In the genomic region with DNA sequence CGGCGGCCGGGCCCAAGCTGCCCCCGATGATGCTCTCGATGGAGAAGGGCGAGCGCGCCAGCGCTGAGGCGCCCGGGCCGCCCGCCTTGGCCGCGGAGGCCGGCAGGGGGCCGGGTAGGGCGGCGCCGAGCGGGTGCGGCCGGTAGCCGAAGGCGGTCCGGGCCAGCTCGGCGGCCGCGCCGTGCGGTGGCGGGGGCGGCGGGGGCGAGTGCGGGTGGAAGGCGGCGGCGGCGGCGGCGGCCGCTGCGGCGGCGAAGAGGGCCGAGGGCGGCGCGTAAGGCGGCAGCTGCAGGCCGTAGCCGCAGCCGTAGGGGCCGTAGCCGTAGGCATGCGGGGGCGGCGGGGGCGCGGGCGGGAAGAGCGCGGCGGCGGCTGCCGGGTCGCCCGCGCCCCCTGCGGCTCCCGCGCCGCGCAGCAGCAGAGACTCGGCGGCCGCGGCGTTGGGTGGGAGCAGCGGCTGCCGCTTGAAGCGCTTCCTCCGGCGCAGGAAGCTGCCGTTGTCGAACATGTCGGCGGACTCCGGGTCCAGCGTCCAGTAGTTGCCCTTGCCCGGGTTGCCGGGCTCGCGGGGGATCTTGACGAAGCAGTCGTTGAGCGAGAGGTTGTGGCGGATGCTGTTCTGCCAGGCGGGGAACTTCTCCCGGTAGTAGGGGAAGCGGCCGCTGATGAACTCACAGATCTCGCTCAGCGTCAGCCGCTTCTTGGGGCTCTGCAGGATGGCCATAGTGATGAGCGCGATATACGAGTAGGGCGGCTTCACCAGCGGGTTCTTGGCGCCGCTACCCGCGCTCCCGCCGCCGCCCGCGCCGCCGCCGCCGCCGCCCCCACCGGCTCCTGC, we compare ENCODE assay signal across 8 cellular contexts. TPM values are rescaled to one million over a fixed set of nuclear protein-coding genes. Genes with fewer than 3 reads are reported as not detected.
DNase-seq lines count a peak whose midpoint lies in the region; ATAC-seq, FAIRE-seq and TF ChIP-seq lines count a peak whose summit lies in the region.

No MANE protein-coding gene starts in this region.

- no peaks in the 10 kb centered on the region for H3K9me3 Mint-ChIP-seq in HFFc6

- dilution Hi-C loops in keratinocyte (cut with MboI; ENCODE audit: extremely low pct_ligation_motif_present, low sequenced_read_pairs), result no loop called here

- no peak overlapping the region for H3K9ac ChIP-seq in GM12878 (ENCODE audit: control insufficient read depth, insufficient read depth, low read length)
- peak overlapping the region; percentile 75 for H3K9ac ChIP-seq in keratinocyte (ENCODE audit: control insufficient read depth, extremely low read depth, insufficient read depth, low read length)

- FAIRE-seq in GM12878 (lab: Jason Lieb, UNC) (no peak), keratinocyte (lab: Jason Lieb, UNC) (no peak)

- peak; percentile 54 for ATAC-seq in GM12878

- peak overlapping the region; percentile 96 for H3K27ac Mint-ChIP-seq in HFFc6

- TF ChIP-seq EP300 in GM12878 (IDR thresholded peaks at IDR 0.05; ENCODE audit: borderline replicate concordance in 1 of 2, control insufficient read depth in 1 of 2, low read depth in 2 of 2, low read length in 2 of 2), result no peak

- BruUV-seq in GM12878 (replicated peaks; lab: Mats Ljungman, UMichigan), result no TSS peak

- H3K27me3 ChIP-seq in GM12878 (replicated peaks in 1 of 2; ENCODE audit: control insufficient read depth in 2 of 2, insufficient read depth in 2 of 2, low read length in 1 of 2) (peaks cover 15 to 36% of the 10 kb centered on the region in 2 experiments), keratinocyte (ENCODE audit: control insufficient read depth, extremely low read depth, insufficient read depth, low read length) (peaks cover 42% of the 10 kb centered on the region)

- peak overlapping the region; percentile 68; the same call in 1 of the 2 replicates for H3K4me2 ChIP-seq in GM12878 (ENCODE audit: control insufficient read depth, insufficient read depth)
- no peak overlapping the region for H3K4me2 ChIP-seq in keratinocyte (ENCODE audit: control insufficient read depth, extremely low read depth, insufficient read depth, low read depth, low read length)

- H4K20me1 ChIP-seq in GM12878 (ENCODE audit: control insufficient read depth, insufficient read depth), result no peaks in the 10 kb centered on the region
- no peaks in the 10 kb centered on the region for H4K20me1 ChIP-seq in keratinocyte (ENCODE audit: control insufficient read depth, extremely low read depth, insufficient read depth, low read length)

- POLR2A ChIA-PET in RWPE1 (lab: Yijun Ruan, JAX; ENCODE audit: low non-redundant PET) (interaction anchor here (1.6 to 2.2 kb wide), 2 partner anchors 51 to 231 kb away, joined by 3 to 13 read pairs; partner anchors contain the start of gene BTF3), GM12878 (lab: Charles Lee) (no interaction called here)

- TF ChIP-seq RAD21 in GM12878 (IDR thresholded peaks at IDR 0.05; ENCODE audit: insufficient read depth, low read depth, low read length), result no peak

- H3K9me3 ChIP-seq in GM12878 (replicated peaks; ENCODE audit: control insufficient read depth, insufficient read depth, low read length) (peaks cover 2% of the 10 kb centered on the region; the same call in 2 of the 3 replicates), keratinocyte (ENCODE audit: control insufficient read depth, low read depth, low read length) (no peaks in the 10 kb centered on the region)

- no peaks in the 10 kb centered on the region; the same call in 1 of the 2 replicates for H3K27me3 Mint-ChIP-seq in HFFc6 (ENCODE audit: insufficient read depth)

- H2AFZ ChIP-seq in GM12878 (ENCODE audit: control insufficient read depth, low read depth, low read length), result peak overlapping the region; percentile 29; the same call in 1 of the 2 replicates
- no peak overlapping the region for H2AFZ ChIP-seq in keratinocyte (ENCODE audit: control insufficient read depth, low read length)

- no peaks in the 10 kb centered on the region for H3K4me1 ChIP-seq in GM12878 (ENCODE audit: control insufficient read depth, insufficient read depth, low read length)
- peaks cover 15% of the 10 kb centered on the region for H3K4me1 ChIP-seq in keratinocyte (ENCODE audit: control insufficient read depth, extremely low read depth, insufficient read depth, low read length)

- H3K27ac ChIP-seq in RWPE1 (peak overlapping the region; percentile 95), GM12878 (ENCODE audit: control insufficient read depth, insufficient read depth) (no peak overlapping the region), keratinocyte (ENCODE audit: control insufficient read depth, insufficient read depth, low read length) (peak overlapping the region; percentile 46)

- 36% methylated on average over 25 of the region's 127 CpGs for WGBS in GM12878 (ENCODE audit: insufficient coverage, insufficient replicate concordance, low lambda C conversion rate, missing lambda C conversion rate)

- H3K4me3 ChIP-seq in GM12878 (peak overlapping the region; percentile 50; the same call in 1 of the 2 replicates), keratinocyte (ENCODE audit: control insufficient read depth in 2 of 3, extremely low read depth in 1 of 3, insufficient read depth in 2 of 3, low read depth in 1 of 3, low read length in 3 of 3) (peak overlapping the region; percentile 63 to 75 (median 75))

- SMC1A ChIA-PET in GM12878 (lab: Charles Lee; ENCODE audit: uncharacterized antibody, unreplicated experiment), result interaction anchor here (1.1 kb wide), 1 partner anchor 43 kb away, joined by 3 read pairs; no protein-coding TSS in a partner anchor

- peaks cover 24% of the 10 kb centered on the region for H3K36me3 Mint-ChIP-seq in HFFc6 (ENCODE audit: low read depth)

- H3K9me1 ChIP-seq in keratinocyte (ENCODE audit: control insufficient read depth, extremely low read depth, insufficient read depth, low read length), result no peaks in the 10 kb centered on the region

- TF ChIP-seq POLR2A in GM12878 (IDR thresholded peaks at IDR 0.05; ENCODE audit: low read depth, low read length), result no peak

- intact Hi-C loops in GM12878 (cut with micrococcal nuclease; ENCODE audit: unreplicated experiment), result loop anchor here (10.0 kb wide), 1 partner anchor 63 kb away; no protein-coding TSS in a partner anchor
- intact Hi-C loops in posterior vena cava (cut with DNase I), result loop anchor here in 1 of 2 donors (10.0 kb wide), 1 partner anchor 363 kb away; no protein-coding TSS in a partner anchor

- TF ChIP-seq CTCF in HFFc6 (IDR thresholded peaks at IDR 0.05), result no peak
- TF ChIP-seq CTCF in RWPE1 (conservative IDR thresholded peaks at IDR 0.05; ENCODE audit: low read depth), result peak; percentile 24; the same call in 1 of the 2 replicates
- TF ChIP-seq CTCF in GM12878 (IDR thresholded peaks at IDR 0.05 in 2 of 3, conservative IDR thresholded peaks at IDR 0.05 in 1 of 3; ENCODE audit: control insufficient read depth in 2 of 3, extremely low read depth in 1 of 3, insufficient read depth in 1 of 3, low read depth in 3 of 3, low read length in 3 of 3), result no peak
- no peak for TF ChIP-seq CTCF in keratinocyte (optimal IDR thresholded peaks at IDR 0.05 in 1 of 3, IDR thresholded peaks at IDR 0.05 in 1 of 3, conservative IDR thresholded peaks at IDR 0.05 in 1 of 3; ENCODE audit: extremely low read depth in 1 of 3, insufficient read depth in 2 of 3, low read length in 3 of 3)

- RAD21 ChIA-PET in GM12878 (lab: Charles Lee; ENCODE audit: unreplicated experiment), result no interaction called here

- CTCF ChIA-PET in RWPE1 (lab: Yijun Ruan, JAX), result interaction anchor here (0.6 to 2.8 kb wide), 8 partner anchors 8 to 364 kb away, joined by 3 to 34 read pairs (median 4); partner anchors contain the start of gene BTF3
- CTCF ChIA-PET in GM12878 (lab: Yijun Ruan, JAX), result no interaction called here

- peak overlapping the region; percentile 96 for H3K4me3 Mint-ChIP-seq in HFFc6

- in situ Hi-C loops in GM12878 (cut with MboI), result loop anchor here (10.0 kb wide), 1 partner anchor 363 kb away; no protein-coding TSS in a partner anchor

- H3K4me1 Mint-ChIP-seq in HFFc6 (ENCODE audit: low read depth), result peaks cover 50% of the 10 kb centered on the region

- no peaks in the 10 kb centered on the region for H3K36me3 ChIP-seq in GM12878 (ENCODE audit: control insufficient read depth in 2 of 2, insufficient read depth in 2 of 2, low read length in 1 of 2)
- H3K36me3 ChIP-seq in keratinocyte (ENCODE audit: control insufficient read depth in 2 of 2, extremely low read depth in 1 of 2, insufficient read depth in 2 of 2, low read length in 2 of 2), result no peaks in the 10 kb centered on the region

- H3K79me2 ChIP-seq in GM12878 (ENCODE audit: control insufficient read depth, insufficient read depth, low read length) (no peaks in the 10 kb centered on the region), keratinocyte (ENCODE audit: control insufficient read depth, insufficient read depth, low read length) (peaks cover 29% of the 10 kb centered on the region)

- DNase-seq in DMS114 treated with DMSO at 0.1 percent for 48 hours (lab: John Stamatoyannopoulos, UW; ENCODE audit: unreplicated experiment) (peak; percentile 58), HFFc6 (peak; percentile 42), RWPE1 (ENCODE audit: low spot score) (no peak), GM12878 (ENCODE audit: low read depth, low spot score) (no peak), keratinocyte (ENCODE audit: low read depth, low spot score) (no peak), posterior vena cava (ENCODE audit: low spot score) (no peak), GM19240 (ENCODE audit: insufficient read length, low spot score) (no peak)
- DNase-seq in stimulated activated naive CD4-positive, alpha-beta T cell treated with Interleukin-2 at 50 U/mL for 16 hours (lab: John Stamatoyannopoulos, UW), result peak; percentile 30

RNA-seq across cellular contexts. Expression of gene FOXD1, which starts 1.1 kb away (rescaled TPM):
- 10 to 100 TPM; 40.0 to 50.0 (median 45.4) TPM for total RNA-seq in HFFc6 (2021; fragmentation: NEBNext Ultra II Directional; extraction: Animal tissue kit (Norgen Biotek cat#: 25700))
- not detected in 2 replicates for total RNA-seq in GM12878 (2013; cell fraction: nucleolus; rRNA removed)
- not detected in 2 replicates for total RNA-seq in GM12878 (2014; rRNA removed)
- not detected in 2 replicates for total RNA-seq in GM12878 (2014; rRNA removed; fragmentation: Illumina TruSeq; extraction: Trizol)
- not detected in 2 replicates for total RNA-seq in GM12878 (2021)
- polyA plus RNA-seq in GM12878 (2011; ENCODE audit: low read depth), result not detected
- polyA plus RNA-seq in GM12878 (2011; rRNA removed), result not detected in 2 replicates
- not detected in 2 replicates for polyA plus RNA-seq in GM12878 (2011; cell fraction: cytosol; rRNA removed)
- not detected in 2 replicates for polyA plus RNA-seq in GM12878 (2011; cell fraction: nucleus; rRNA removed)
- polyA plus RNA-seq in GM12878 (2012), result 0.04 and 0.18 TPM in 2 replicates
- not detected in 2 replicates for polyA plus RNA-seq in GM12878 (2014; fragmentation: Illumina TruSeq; extraction: Trizol)
- not detected for polyA plus RNA-seq in GM12878 (2014; fragmentation: Nextera tagmentation; extraction: Ambion mirVana)
- polyA plus RNA-seq in GM12878 (2014; rRNA removed), result not detected in 2 replicates
- polyA plus RNA-seq in GM12878 (2016; fragmentation: Nextera tagmentation; extraction: Ambion mirVana), result not detected
- polyA minus RNA-seq in GM12878 (2011; rRNA and poly(A)+ RNA removed), result not detected in 2 replicates
- polyA minus RNA-seq in GM12878 (2011; cell fraction: cytosol; rRNA and poly(A)+ RNA removed), result not detected in 2 replicates
- polyA minus RNA-seq in GM12878 (2011; cell fraction: nucleus; rRNA and poly(A)+ RNA removed), result not detected in 2 replicates
- 2.9 to 11.9 TPM (median 7.0 TPM) in 3 replicates for polyA plus RNA-seq in keratinocyte
- polyA plus RNA-seq in keratinocyte (2011; ENCODE audit: low read depth), result 2.5 TPM
- polyA plus RNA-seq in keratinocyte (2011; cell fraction: cytosol; rRNA removed), result 4.1 and 5.5 TPM in 2 replicates
- 5.3 and 6.7 TPM in 2 replicates for polyA plus RNA-seq in keratinocyte (2011; cell fraction: nucleus; rRNA removed)
- 6.9 and 22.6 TPM in 2 replicates for polyA plus RNA-seq in keratinocyte (2012; ENCODE audit: low replicate concordance)
- 1.3 to 6.3 TPM (median 1.9 TPM) in 3 replicates for polyA minus RNA-seq in keratinocyte
- polyA minus RNA-seq in keratinocyte (2011; cell fraction: cytosol; rRNA and poly(A)+ RNA removed), result 9.2 TPM
- 2.4 and 2.7 TPM in 2 replicates for polyA minus RNA-seq in keratinocyte (2011; cell fraction: nucleus; rRNA and poly(A)+ RNA removed)
- total RNA-seq in posterior vena cava, result 10 to 100 TPM; 10.2 to 15.8 TPM

RNA-seq across cellular contexts. Expression of gene BTF3, which starts 50.8 kb away (rescaled TPM):
- 100 to 1,000 TPM; 637 to 736 (median 692) TPM for total RNA-seq in HFFc6 (2021; fragmentation: NEBNext Ultra II Directional; extraction: Animal tissue kit (Norgen Biotek cat#: 25700))
- total RNA-seq in GM12878 (2013; cell fraction: nucleolus; rRNA removed), result 66.9 and 73.7 TPM in 2 replicates
- total RNA-seq in GM12878 (2014; rRNA removed) (492 and 532 TPM in 2 replicates), GM12878 (2014; rRNA removed; fragmentation: Illumina TruSeq; extraction: Trizol) (855 and 860 TPM in 2 replicates), GM12878 (2021) (836 and 848 TPM in 2 replicates), posterior vena cava (100 to 1,000 TPM; 389 to 397 TPM)
- 1,276 TPM for polyA plus RNA-seq in GM12878 (2011; ENCODE audit: low read depth)
- polyA plus RNA-seq in GM12878 (2011; rRNA removed) (807 and 1,223 TPM in 2 replicates), GM12878 (2014; fragmentation: Illumina TruSeq; extraction: Trizol) (1,650 and 1,701 TPM in 2 replicates), GM12878 (2014; fragmentation: Nextera tagmentation; extraction: Ambion mirVana) (1,000 to 10,000 TPM; 1,064 to 1,108 TPM), GM12878 (2014; rRNA removed) (830 and 886 TPM in 2 replicates), GM12878 (2016; fragmentation: Nextera tagmentation; extraction: Ambion mirVana) (100 to 1,000 TPM; 922 to 993 TPM), keratinocyte (505 to 857 TPM (median 694 TPM) in 3 replicates)
- 414 and 476 TPM in 2 replicates for polyA plus RNA-seq in GM12878 (2011; cell fraction: cytosol; rRNA removed)
- 251 and 283 TPM in 2 replicates for polyA plus RNA-seq in GM12878 (2011; cell fraction: nucleus; rRNA removed)
- 1,031 and 1,134 TPM in 2 replicates for polyA plus RNA-seq in GM12878 (2012)
- polyA minus RNA-seq in GM12878 (2011; rRNA and poly(A)+ RNA removed), result 342 and 537 TPM in 2 replicates
- polyA minus RNA-seq in GM12878 (2011; cell fraction: cytosol; rRNA and poly(A)+ RNA removed), result 199 and 249 TPM in 2 replicates
- polyA minus RNA-seq in GM12878 (2011; cell fraction: nucleus; rRNA and poly(A)+ RNA removed), result 67.9 and 87.3 TPM in 2 replicates
- 754 TPM for polyA plus RNA-seq in keratinocyte (2011; ENCODE audit: low read depth)
- 674 and 942 TPM in 2 replicates for polyA plus RNA-seq in keratinocyte (2011; cell fraction: cytosol; rRNA removed)
- 191 and 279 TPM in 2 replicates for polyA plus RNA-seq in keratinocyte (2011; cell fraction: nucleus; rRNA removed)
- 722 and 955 TPM in 2 replicates for polyA plus RNA-seq in keratinocyte (2012; ENCODE audit: low replicate concordance)
- polyA minus RNA-seq in keratinocyte, result 225 to 484 TPM (median 286 TPM) in 3 replicates
- 335 TPM for polyA minus RNA-seq in keratinocyte (2011; cell fraction: cytosol; rRNA and poly(A)+ RNA removed)
- 67.1 and 102 TPM in 2 replicates for polyA minus RNA-seq in keratinocyte (2011; cell fraction: nucleus; rRNA and poly(A)+ RNA removed)

Comparison
In these comparisons a context has a peak if more than half of its experiments do, and no peak if none do; other contexts are left out.
1. DNase-seq: peak in DMS114 treated with DMSO at 0.1 percent for 48 hours (single experiment), HFFc6 (single experiment) and stimulated activated naive CD4-positive, alpha-beta T cell treated with Interleukin-2 at 50 U/mL for 16 hours (single experiment); none in RWPE1 (single experiment), GM12878 (single experiment), keratinocyte (single experiment), posterior vena cava (single experiment) and GM19240 (single experiment).
2. RNA of gene FOXD1, which starts 1.1 kb away (total RNA-seq): 40.0 to 50.0 TPM in HFFc6 and 10.2 to 15.8 TPM in posterior vena cava; not detected in GM12878; every median in the first group is over 10 times any median in the second.